In genomic region chr1:230836801-230837200, GRCh38 we compare ENCODE assay signal across 25 cellular contexts.
"Had no signal": no experiment of that assay in that cellular context is flagged by ENCODE, and none has a peak within 500 bp of the region (broad histone marks: within the 10 kb centered on the region; RNA-seq: fewer than 3 reads in every experiment).

No MANE protein-coding gene starts in this region.

- H2AFZ ChIP-seq: hepatocyte had no signal

- H3K4me2 ChIP-seq: hepatocyte had no signal

- ATAC-seq: activated CD4-positive, alpha-beta T cell treated with anti-CD3 and anti-CD28 coated beads for 36 hours; activated T-cell treated with anti-CD3 and anti-CD28 coated beads, Interleukin-2, amount 50 U/mL, for 4 hours; activated T-helper 17 cell treated with anti-CD3 and anti-CD28 coated beads, Interleukin-2, amount 50 U/mL, for 72 hours; effector memory CD8-positive, alpha-beta T cell; gastroesophageal sphincter; left cardiac atrium; stimulated activated naive B cell treated with anti-CD40 and anti-IgM and Interleukin-4, amounts not matched to agents 10 μg/mL and 1 μg/mL and 100 μg/mL, for 72 hours; T-cell had no signal

- H3K79me2 ChIP-seq: hepatocyte had no signal

- H3K4me3 ChIP-seq: gastroesophageal sphincter, hepatocyte, ovary, prostate gland, sigmoid colon, stomach, suprapubic skin, tibial nerve had no signal

- H3K27ac ChIP-seq: gastroesophageal sphincter, hepatocyte, neutrophil, ovary, prostate gland, sigmoid colon, stomach, suprapubic skin had no signal

- DNase-seq: activated CD4-positive, alpha-beta T cell treated with anti-CD3 and anti-CD28 coated beads for 36 hours; activated CD4-positive, alpha-beta T cell treated with anti-CD3 and anti-CD28 coated beads, Interleukin-2, amount 50 U/mL, for 4 hours; activated CD4-positive, CD25-positive, alpha-beta regulatory T cell; activated gamma-delta T cell treated with Interleukin-2 at 50 U/mL for 16 hours; activated naive CD4-positive, alpha-beta T cell treated with anti-CD3 and anti-CD28 coated beads, Interleukin-2, amount 50 U/mL, for 16 hours; activated T-cell treated with anti-CD3 and anti-CD28 coated beads, Interleukin-2, amount 50 U/mL, for 4 hours; amniotic stem cell; effector memory CD8-positive, alpha-beta T cell; left cardiac atrium; mammary epithelial cell; naive B cell; ovary; retina; sigmoid colon; small intestine; stimulated activated naive B cell treated with anti-CD40 and anti-IgM and Interleukin-4, amounts not matched to agents 10 μg/mL and 1 μg/mL and 100 μg/mL, for 72 hours; stomach; T-cell had no signal

- H3K27me3 ChIP-seq: gastroesophageal sphincter, hepatocyte, neutrophil, ovary, sigmoid colon, stomach, suprapubic skin, tibial nerve had no signal

- H3K4me1 ChIP-seq: prostate gland had no signal

- H3K36me3 ChIP-seq: neutrophil, ovary, prostate gland had no signal

- H3K9me3 ChIP-seq: gastroesophageal sphincter, neutrophil, ovary, prostate gland, sigmoid colon, stomach, suprapubic skin, tibial nerve had no signal
